ENCODE assay signal across 8 cellular contexts in the genomic region with DNA sequence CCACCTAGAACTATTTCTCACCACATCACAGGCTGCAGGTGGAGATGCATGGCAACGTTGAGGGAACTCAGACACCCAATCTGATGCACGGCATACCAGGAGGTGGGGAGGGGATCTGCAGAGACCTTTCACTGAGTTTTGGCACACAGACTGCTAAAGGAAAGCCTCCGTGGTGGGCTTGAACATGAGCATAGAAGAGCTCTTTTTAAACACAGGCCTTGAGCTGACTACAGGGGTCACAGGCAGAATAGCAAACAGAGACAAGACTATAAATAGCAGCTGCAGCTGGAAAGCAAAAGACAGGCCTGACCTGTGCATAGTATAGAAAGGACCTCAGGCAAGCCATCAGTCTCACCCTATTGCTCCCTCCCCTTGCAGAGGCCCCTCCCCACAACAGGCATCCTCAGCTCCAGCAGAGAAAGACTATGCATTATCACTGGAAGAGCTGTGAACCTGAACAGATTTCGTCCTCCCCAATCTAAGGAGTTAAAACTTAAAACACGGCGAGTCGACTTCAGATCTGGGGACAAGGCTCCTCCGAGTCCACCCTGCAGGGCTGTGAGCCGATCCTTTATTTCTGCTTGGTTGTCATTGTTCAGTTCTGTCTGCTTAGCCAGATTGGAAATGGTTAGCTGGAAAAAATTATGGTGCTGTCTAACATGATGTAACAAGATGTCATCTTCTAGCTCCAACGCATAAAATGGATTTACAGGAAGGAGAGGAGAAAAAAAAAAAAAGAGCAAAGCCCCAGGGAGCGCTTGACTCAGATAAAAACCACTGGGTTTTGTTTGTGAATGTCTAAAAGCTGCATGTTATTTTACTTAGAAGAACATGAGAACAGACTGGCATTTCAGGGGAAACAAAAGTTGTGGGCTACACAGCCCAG. TPM values are rescaled to one million over a fixed set of nuclear protein-coding genes. Genes with fewer than 3 reads are reported as not detected.
DNase-seq lines count a peak whose midpoint lies in the region; ATAC-seq, FAIRE-seq and TF ChIP-seq lines count a peak whose summit lies in the region.

No MANE protein-coding gene starts in this region.

- no peak overlapping the region for H2AFZ ChIP-seq in endothelial cell of umbilical vein (ENCODE audit: low read depth, low read length)

- H3K4me1 Mint-ChIP-seq in osteocyte (ENCODE audit: unreplicated experiment), result peaks cover 36% of the 10 kb centered on the region

- H3K4me3 Mint-ChIP-seq in osteocyte (ENCODE audit: unreplicated experiment), result peak overlapping the region; percentile 50

- peak overlapping the region; percentile 97 for H3K27ac Mint-ChIP-seq in osteocyte (ENCODE audit: unreplicated experiment)

- CTCF ChIA-PET in endothelial cell of umbilical vein (lab: Charles Lee), result interaction anchor here (1.0 kb wide), 1 partner anchor 29 kb away, joined by 3 read pairs; no protein-coding TSS in a partner anchor

- intact Hi-C loops in endothelial cell of umbilical vein (cut with micrococcal nuclease), result no loop called here

- DNase-seq in GM13976 (ENCODE audit: low spot score) (peak; percentile 25), HS-27A (ENCODE audit: low read depth) (peak; percentile 5), endothelial cell of umbilical vein (ENCODE audit: low read depth, low spot score) (no peak), osteocyte (ENCODE audit: extremely low spot score, unreplicated experiment) (no peak), Ammon's horn (ENCODE audit: low spot score) (no peak), D721Med (ENCODE audit: insufficient read length, low spot score) (no peak)
- peak; percentile 28 to 43 for DNase-seq in activated CD4-positive, alpha-beta T cell treated with anti-CD3 and anti-CD28 coated beads for 4 hours

- in situ Hi-C loops in GM13976 (cut with MboI; ENCODE audit: low sequenced_read_pairs, unreplicated experiment), result no loop called here

- no peaks in the 10 kb centered on the region for H4K20me1 ChIP-seq in endothelial cell of umbilical vein (replicated peaks; ENCODE audit: control insufficient read depth, extremely low read depth, insufficient read depth, low read length)

- no peak for ATAC-seq in HG03565 (IDR thresholded peaks at IDR 0.05; ENCODE audit: unreplicated experiment)

- TF ChIP-seq CTCF in GM13976 (IDR thresholded peaks at IDR 0.05; ENCODE audit: borderline replicate concordance, control extremely low read depth, extremely low read depth, insufficient read depth, missing control alignments), result no peak
- no peak for TF ChIP-seq CTCF in endothelial cell of umbilical vein (IDR thresholded peaks at IDR 0.05; ENCODE audit: extremely low read depth in 1 of 2, insufficient read depth in 1 of 2, low read depth in 1 of 2, low read length in 2 of 2)
- no peak for TF ChIP-seq CTCF in osteocyte (IDR thresholded peaks at IDR 0.05)
- no peak for TF ChIP-seq CTCF in D721Med (IDR thresholded peaks at IDR 0.05; ENCODE audit: insufficient read depth, missing control alignments)

- no peaks in the 10 kb centered on the region for H3K79me2 ChIP-seq in endothelial cell of umbilical vein (ENCODE audit: control insufficient read depth, insufficient read depth, low read length)

- H3K27me3 Mint-ChIP-seq in osteocyte (ENCODE audit: unreplicated experiment), result no peaks in the 10 kb centered on the region

- H3K36me3 ChIP-seq in endothelial cell of umbilical vein (ENCODE audit: control insufficient read depth in 2 of 2, extremely low read depth in 1 of 2, insufficient read depth in 2 of 2, low read length in 2 of 2), result no peaks in the 10 kb centered on the region

- no peaks in the 10 kb centered on the region for H3K9me1 ChIP-seq in endothelial cell of umbilical vein (replicated peaks; ENCODE audit: control insufficient read depth, extremely low read depth, insufficient read depth, low read length)

- POLR2A ChIA-PET in endothelial cell of umbilical vein (lab: Charles Lee), result no interaction called here

- H3K27me3 ChIP-seq in endothelial cell of umbilical vein (ENCODE audit: control insufficient read depth in 2 of 2, insufficient read depth in 2 of 2, low read length in 2 of 2), result no peaks in the 10 kb centered on the region

- dilution Hi-C loops in endothelial cell of umbilical vein (cut with MboI; ENCODE audit: extremely low pct_ligation_motif_present, low sequenced_read_pairs), result no loop called here

- no peaks in the 10 kb centered on the region for H3K9me3 Mint-ChIP-seq in osteocyte (ENCODE audit: unreplicated experiment)

- peak; percentile 31 for FAIRE-seq in endothelial cell of umbilical vein (lab: Jason Lieb, UNC)
- FAIRE-seq in D721Med (lab: Jason Lieb, UNC), result no peak

- no peak overlapping the region for H3K4me3 ChIP-seq in endothelial cell of umbilical vein (replicated peaks in 1 of 3; ENCODE audit: insufficient read depth in 1 of 3, low read depth in 1 of 3, low read length in 3 of 3)

- H3K9ac ChIP-seq in endothelial cell of umbilical vein (replicated peaks; ENCODE audit: extremely low read depth, insufficient read depth, low read length), result no peak overlapping the region

- H3K4me2 ChIP-seq in endothelial cell of umbilical vein (ENCODE audit: insufficient read depth, low read length), result no peak overlapping the region

- no peak for TF ChIP-seq POLR2A in endothelial cell of umbilical vein (IDR thresholded peaks at IDR 0.05; ENCODE audit: low read depth, low read length)

- H3K27ac ChIP-seq in endothelial cell of umbilical vein (ENCODE audit: insufficient read depth, low read depth, low read length), result no peak overlapping the region

- H3K4me1 ChIP-seq in endothelial cell of umbilical vein (ENCODE audit: control insufficient read depth, extremely low read depth, insufficient read depth, low read length), result no peaks in the 10 kb centered on the region

- no peaks in the 10 kb centered on the region for H3K36me3 Mint-ChIP-seq in osteocyte (ENCODE audit: unreplicated experiment)

- BruUV-seq in endothelial cell of umbilical vein (replicated peaks; lab: Mats Ljungman, UMichigan), result no TSS peak

- H3K9me3 ChIP-seq in endothelial cell of umbilical vein (replicated peaks; ENCODE audit: control insufficient read depth, insufficient read depth, low read length), result no peaks in the 10 kb centered on the region

TF ChIP-seq in endothelial cell of umbilical vein, 7 proteins besides CTCF, POLR2A, EP300 and RAD21:
- TF ChIP-seq MYC (IDR thresholded peaks at IDR 0.05; ENCODE audit: low read depth, low read length) (no peak), GATA2 (IDR thresholded peaks at IDR 0.05; ENCODE audit: insufficient read depth, insufficient read length, low read depth, low read length) (no peak), POLR2AphosphoS5 (IDR thresholded peaks at IDR 0.05; ENCODE audit: insufficient read depth, low read depth, low read length) (no peak), EZH2 (IDR thresholded peaks at IDR 0.05; ENCODE audit: borderline replicate concordance, low read depth, low read length, severe bottlenecking) (no peak), FOS (IDR thresholded peaks at IDR 0.05; ENCODE audit: borderline replicate concordance, insufficient read depth, low read length) (no peak), JUN (IDR thresholded peaks at IDR 0.05; ENCODE audit: borderline replicate concordance, insufficient read depth, insufficient read length, low read depth) (no peak)
- TF ChIP-seq, protein P1, sequence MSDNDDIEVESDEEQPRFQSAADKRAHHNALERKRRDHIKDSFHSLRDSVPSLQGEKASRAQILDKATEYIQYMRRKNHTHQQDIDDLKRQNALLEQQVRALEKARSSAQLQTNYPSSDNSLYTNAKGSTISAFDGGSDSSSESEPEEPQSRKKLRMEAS (IDR thresholded peaks at IDR 0.05; ENCODE audit: insufficient read depth, insufficient read length), result no peak

RNA-seq across cellular contexts. Expression of gene LCLAT1, which starts 25.3 kb away (rescaled TPM):
- total RNA-seq in endothelial cell of umbilical vein (17.1 and 20.8 TPM in 2 replicates), osteocyte (13.6 and 18.2 TPM in 2 replicates)
- 4.4 and 6.1 TPM in 2 replicates for polyA plus RNA-seq in endothelial cell of umbilical vein
- 5.5 and 5.8 TPM in 2 replicates for polyA plus RNA-seq in endothelial cell of umbilical vein (2011; cell fraction: cytosol; rRNA removed)
- 6.3 and 7.5 TPM in 2 replicates for polyA plus RNA-seq in endothelial cell of umbilical vein (2011; cell fraction: nucleus; rRNA removed)
- 4.3 and 5.8 TPM in 2 replicates for polyA plus RNA-seq in endothelial cell of umbilical vein (2012)
- polyA minus RNA-seq in endothelial cell of umbilical vein, result 30.5 and 32.1 TPM in 2 replicates
- polyA minus RNA-seq in endothelial cell of umbilical vein (2011; cell fraction: cytosol; rRNA and poly(A)+ RNA removed), result 42.0 TPM
- 15.1 and 21.2 TPM in 2 replicates for polyA minus RNA-seq in endothelial cell of umbilical vein (2011; cell fraction: nucleus; rRNA and poly(A)+ RNA removed)

Comparison
In these comparisons a context has a peak if more than half of its experiments do, and no peak if none do; other contexts are left out.
1. DNase-seq: peak in GM13976 (single experiment), HS-27A (single experiment) and activated CD4-positive, alpha-beta T cell treated with anti-CD3 and anti-CD28 coated beads for 4 hours (2 of 2); none in endothelial cell of umbilical vein (single experiment), osteocyte (single experiment), Ammon's horn (single experiment) and D721Med (single experiment).